In the genomic region with DNA sequence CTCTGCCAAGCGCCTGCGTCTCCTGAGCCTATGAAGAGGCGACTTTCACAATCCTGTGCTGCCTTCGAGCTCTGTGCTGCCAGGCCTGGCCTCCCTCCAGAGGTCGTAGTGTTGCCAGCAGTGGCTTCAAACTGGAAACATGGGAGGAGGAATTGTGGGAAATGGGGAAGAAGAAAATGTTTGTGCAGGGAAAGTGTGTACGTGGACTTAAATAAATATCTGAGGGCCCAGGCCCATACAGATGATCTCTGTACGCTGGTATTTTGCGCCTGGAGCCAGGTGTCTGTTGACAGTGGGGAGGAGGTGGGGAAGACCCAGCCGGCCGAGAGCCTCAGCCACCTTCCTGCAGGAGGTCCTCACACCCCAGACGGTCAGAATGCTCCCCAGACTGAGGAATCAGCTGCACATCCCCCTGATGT, we compare ENCODE assay signal across 8 cellular contexts. TPM values are rescaled to one million over a fixed set of nuclear protein-coding genes. Genes with fewer than 3 reads are reported as not detected.
A peak's percentile ranks its signal among the peaks of the same experiment; 100 is the strongest.
DNase-seq lines count a peak whose midpoint lies in the region; ATAC-seq and TF ChIP-seq lines count a peak whose summit lies in the region.

No MANE protein-coding gene starts in this region.

- CTCF ChIA-PET in activated B cell treated with CpG ODN at 0.5 μM for 24 hours (lab: Charles Lee) = interaction anchor here (1.2 to 1.7 kb wide), 3 partner anchors 39 to 52 kb away, joined by 3 to 6 read pairs (median 4); no protein-coding TSS in a partner anchor

- peaks cover 42% of the 10 kb centered on the region for H3K4me1 Mint-ChIP-seq in activated B cell treated with CpG ODN at 0.5 μM for 24 hours

- H3K9me3 Mint-ChIP-seq in activated B cell treated with CpG ODN at 0.5 μM for 24 hours = no peaks in the 10 kb centered on the region

- H3K36me3 ChIP-seq in ovary = no peaks in the 10 kb centered on the region

- POLR2A ChIA-PET in activated B cell treated with CpG ODN at 0.5 μM for 24 hours (lab: Charles Lee) = interaction anchor here (1.0 to 4.4 kb wide), 7 partner anchors 11 to 101 kb away, joined by 3 to 39 read pairs (median 6); no protein-coding TSS in a partner anchor

- intact Hi-C loops in activated B cell treated with CpG ODN at 0.5 μM for 24 hours (cut with micrococcal nuclease) = loop anchor here (1.0 to 2.0 kb wide), 3 partner anchors 12 to 28 kb away; no protein-coding TSS in a partner anchor
- intact Hi-C loops in ovary (cut with DNase I) = loop anchor here in 2 of 4 donors (5.0 kb wide), 2 partner anchors 41 to 46 kb away; partner anchors contain the start of gene ZBTB38 (in 1 of the 2)

- H3K27ac ChIP-seq in ovary = peak overlapping the region; percentile 65 to 90

- H3K4me3 Mint-ChIP-seq in activated B cell treated with CpG ODN at 0.5 μM for 24 hours = peak overlapping the region; percentile 86

- peak overlapping the region in 1 of 2 donors; percentile 21 for H3K4me3 ChIP-seq in foreskin fibroblast (ENCODE audit: low read depth in 1 of 2, low read length in 2 of 2)
- H3K4me3 ChIP-seq in ovary = peak overlapping the region; percentile 33

- H3K36me3 Mint-ChIP-seq in activated B cell treated with CpG ODN at 0.5 μM for 24 hours (ENCODE audit: low read depth) = peaks cover 54% of the 10 kb centered on the region

- 13 to 24% (median 18%) methylated on average over 11 of the region's 11 CpGs for WGBS in ovary, 3 donors

- H3K27me3 ChIP-seq in ovary = no peaks in the 10 kb centered on the region

- DNase-seq in GM04503 (ENCODE audit: low read depth) (peak; percentile 76), activated B cell treated with CpG ODN at 0.5 μM for 24 hours (no peak), foreskin fibroblast (peak; percentile 81 to 86), ovary (peak; percentile 91 to 95 (median 91)), NCI-H82 treated with DMSO at 0.1 percent for 48 hours (lab: John Stamatoyannopoulos, UW; ENCODE audit: unreplicated experiment) (no peak), NCI-H2171 treated with DMSO at 0.1 percent for 48 hours (lab: John Stamatoyannopoulos, UW) (no peak)
- DNase-seq in activated effector memory CD4-positive, alpha-beta T cell treated with Interleukin-2 at 50 U/mL for 16 hours = no peak

- no peaks in the 10 kb centered on the region for H3K27me3 Mint-ChIP-seq in activated B cell treated with CpG ODN at 0.5 μM for 24 hours

- H3K4me1 ChIP-seq in ovary (ENCODE audit: insufficient read depth) = peaks cover 28% of the 10 kb centered on the region

- ATAC-seq in activated B cell treated with CpG ODN at 0.5 μM for 24 hours (ENCODE audit: low read depth) = no peak
- ATAC-seq in GM21737 (IDR thresholded peaks at IDR 0.05; ENCODE audit: unreplicated experiment) = no peak

- TF ChIP-seq CTCF in activated B cell treated with CpG ODN at 0.5 μM for 24 hours (IDR thresholded peaks at IDR 0.05) (no peak), foreskin fibroblast (IDR thresholded peaks at IDR 0.05; ENCODE audit: low read depth, low read length) (no peak), ovary (IDR thresholded peaks at IDR 0.05) (no peak)

- TF ChIP-seq EP300 in ovary (IDR thresholded peaks at IDR 0.05) = no peak

- H3K27ac Mint-ChIP-seq in activated B cell treated with CpG ODN at 0.5 μM for 24 hours = peak overlapping the region; percentile 97

- no peak for TF ChIP-seq POLR2A in ovary (IDR thresholded peaks at IDR 0.05)

- H3K9me3 ChIP-seq in ovary = no peaks in the 10 kb centered on the region

RNA-seq across cellular contexts. Expression of gene ZBTB38, which starts 44.6 kb away (rescaled TPM):
- 39.5 and 45.2 TPM in 2 replicates for total RNA-seq in activated B cell treated with CpG ODN at 0.5 μM for 24 hours
- 100 to 1,000 TPM in 2 of 7 donors, 10 to 100 TPM in 5; 77.5 to 125 (median 84.4) TPM for total RNA-seq in ovary
- 10 to 100 TPM; 23.2 to 43.0 TPM for polyA plus RNA-seq in ovary

Comparison
In these comparisons a context has a peak if more than half of its experiments do, and no peak if none do; other contexts are left out.
1. DNase-seq: peak in GM04503 (single experiment), foreskin fibroblast (2 of 2) and ovary (5 of 5); none in activated B cell treated with CpG ODN at 0.5 μM for 24 hours (single experiment), activated effector memory CD4-positive, alpha-beta T cell treated with Interleukin-2 at 50 U/mL for 16 hours (single experiment), NCI-H82 treated with DMSO at 0.1 percent for 48 hours (single experiment) and NCI-H2171 treated with DMSO at 0.1 percent for 48 hours (single experiment).